8 cellular contexts compared by ENCODE assay signal in the genomic region with DNA sequence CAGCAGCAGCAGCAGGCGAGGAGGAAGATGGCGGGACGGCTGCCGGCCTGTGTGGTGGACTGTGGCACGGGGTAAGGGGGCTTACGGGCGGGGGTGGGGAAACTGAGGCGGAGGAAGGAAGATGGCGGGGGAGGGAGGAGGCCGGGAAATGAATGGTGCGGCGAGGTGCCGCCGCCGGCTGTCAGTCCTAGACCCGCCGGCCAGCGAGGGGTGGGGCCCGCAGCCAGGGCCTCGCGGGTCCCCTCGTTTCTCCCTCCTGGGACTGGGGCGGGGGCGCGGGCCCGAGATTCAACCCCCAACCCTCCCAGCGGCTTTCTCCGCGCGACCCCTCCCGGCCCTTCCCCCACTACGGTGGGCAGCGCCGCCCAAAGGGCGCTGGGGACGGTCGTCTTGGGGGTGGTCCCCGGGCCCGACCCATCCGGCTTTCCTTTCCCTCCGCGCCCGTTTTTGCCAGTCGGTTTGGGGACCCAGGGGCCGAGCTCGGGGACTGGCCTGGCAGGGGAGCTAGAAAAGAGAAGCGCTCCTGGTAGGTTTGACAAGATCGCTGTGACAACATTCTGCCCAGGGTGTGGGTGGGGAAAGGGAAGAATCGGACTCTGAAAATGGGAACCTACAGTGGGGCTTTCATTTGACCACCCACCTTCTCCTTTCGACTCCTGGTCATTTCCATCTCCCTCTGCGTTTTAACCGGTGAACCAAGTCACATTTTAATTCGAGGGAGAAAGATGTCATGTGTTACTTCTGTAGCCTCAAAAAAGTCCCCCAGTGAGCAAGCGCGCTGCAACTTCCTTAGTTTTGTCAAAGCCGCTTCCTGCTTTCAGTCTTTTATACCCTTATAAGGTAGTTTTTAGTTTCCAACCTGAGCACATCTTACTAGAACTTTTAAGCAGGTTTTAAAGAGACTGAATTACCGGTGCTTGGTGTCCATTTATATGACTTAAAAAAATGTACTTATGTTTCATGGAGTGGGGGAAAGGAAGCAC. TPM values are rescaled to one million over a fixed set of nuclear protein-coding genes. Genes with fewer than 3 reads are reported as not detected.
DNase-seq lines count a peak whose midpoint lies in the region; ATAC-seq and TF ChIP-seq lines count a peak whose summit lies in the region.

No MANE protein-coding gene starts in this region.

- peak overlapping the region; percentile 100 for H3K9ac ChIP-seq in neuronal stem cell (ENCODE audit: low read depth, low read length, poor library complexity)

- CTCF ChIA-PET in BJ (lab: Yijun Ruan, JAX), result no interaction called here

- H4K91ac ChIP-seq in neuronal stem cell (ENCODE audit: low read depth, low read length, poor library complexity), result peak overlapping the region; percentile 99

- POLR2A ChIA-PET in BJ (lab: Charles Lee), result interaction anchor here (0.6 to 2.6 kb wide), 3 partner anchors 8 to 134 kb away, joined by 3 to 9 read pairs (median 7); partner anchors contain the start of gene SLC35F5

- peak overlapping the region; percentile 95 for H4K8ac ChIP-seq in neuronal stem cell (ENCODE audit: low read depth, low read length)

- H2BK5ac ChIP-seq in neuronal stem cell (ENCODE audit: low read length), result peak overlapping the region; percentile 99

- peak overlapping the region; percentile 95 for H3K14ac ChIP-seq in neuronal stem cell (ENCODE audit: low read length)

- no peaks in the 10 kb centered on the region for H3K36me3 ChIP-seq in BJ (ENCODE audit: control insufficient read depth, insufficient read depth, low read length)
- H3K36me3 ChIP-seq in neuronal stem cell (replicated peaks in 1 of 2; ENCODE audit: control insufficient read depth in 2 of 2, insufficient read depth in 2 of 2, low read length in 2 of 2), result peaks cover 0 to 29% of the 10 kb centered on the region in 2 donors

- peak overlapping the region; percentile 90 for H3K23ac ChIP-seq in neuronal stem cell (ENCODE audit: low read depth, low read length, poor library complexity)

- DNase-seq in BJ (ENCODE audit: low read depth), result no peak
- DNase-seq in RPMI8226, result peak; percentile 72
- DNase-seq in activated effector memory CD4-positive, alpha-beta T cell treated with anti-CD3 and anti-CD28 coated beads, Interleukin-2, amount 50 U/mL, for 16 hours, result peak; percentile 93
- peak; percentile 56 to 72 for DNase-seq in foreskin keratinocyte
- peak; percentile 61 for DNase-seq in neuronal stem cell (ENCODE audit: low spot score)
- DNase-seq in substantia nigra (lab: John Stamatoyannopoulos, UW), result peak in 45 of 49 donors; percentile 12 to 83 (median 53)

- WGBS in neuronal stem cell (ENCODE audit: extremely low coverage in 2 of 2, insufficient read length in 2 of 2, insufficient replicate concordance in 1 of 2), 2 donors, result no CpG with 5 or more reads among the region's 57 CpGs

- no peaks in the 10 kb centered on the region for H3K9me3 ChIP-seq in neuronal stem cell (replicated peaks in 1 of 2; ENCODE audit: control insufficient read depth in 2 of 2, insufficient read depth in 1 of 2, low read depth in 1 of 2, low read length in 2 of 2)

- H3K4me2 ChIP-seq in neuronal stem cell (ENCODE audit: insufficient read depth, low read length, poor library complexity, severe bottlenecking), result peak overlapping the region; percentile 68

- peak overlapping the region; percentile 100 for H3K18ac ChIP-seq in neuronal stem cell (ENCODE audit: low read length)

- peak overlapping the region; percentile 44 for H2BK15ac ChIP-seq in neuronal stem cell (ENCODE audit: low read length)

- TF ChIP-seq CTCF in BJ (IDR thresholded peaks at IDR 0.05; ENCODE audit: insufficient read depth, low read depth, low read length), result no peak
- no peak for TF ChIP-seq CTCF in foreskin keratinocyte (conservative IDR thresholded peaks at IDR 0.05)

- peaks cover 2% of the 10 kb centered on the region for H3K79me1 ChIP-seq in neuronal stem cell (ENCODE audit: low read depth, low read length)

- peak; percentile 25 for ATAC-seq in GM19035 (IDR thresholded peaks at IDR 0.05; ENCODE audit: unreplicated experiment)
- peak; percentile 26 for ATAC-seq in HG03439 (IDR thresholded peaks at IDR 0.05; ENCODE audit: unreplicated experiment)
- peak; percentile 6 for ATAC-seq in foreskin keratinocyte

- H3K27ac ChIP-seq in foreskin keratinocyte, result peak overlapping the region; percentile 90
- peak overlapping the region; percentile 98 for H3K27ac ChIP-seq in neuronal stem cell (replicated peaks; ENCODE audit: low read length)
- H3K27ac ChIP-seq in substantia nigra (ENCODE audit: low read depth, low read length, poor library complexity, severe bottlenecking), result peak overlapping the region; percentile 95

- peak overlapping the region; percentile 94 for H2AFZ ChIP-seq in neuronal stem cell (ENCODE audit: low read length)

- H2AK5ac ChIP-seq in neuronal stem cell (ENCODE audit: low read depth, low read length), result peak overlapping the region; percentile 72

- peak overlapping the region; percentile 99 for H2BK120ac ChIP-seq in neuronal stem cell (ENCODE audit: low read depth, low read length)

- H2BK12ac ChIP-seq in neuronal stem cell (ENCODE audit: low read length), result peak overlapping the region; percentile 64

- H3K4me1 ChIP-seq in foreskin keratinocyte (peaks cover 31% of the 10 kb centered on the region), neuronal stem cell (ENCODE audit: control insufficient read depth in 2 of 2, insufficient read depth in 1 of 2, low read depth in 1 of 2, low read length in 2 of 2) (peaks cover 2 to 12% of the 10 kb centered on the region in 2 donors)

- H3K27me3 ChIP-seq in BJ (ENCODE audit: control insufficient read depth, insufficient read depth, low read length) (no peaks in the 10 kb centered on the region), foreskin keratinocyte (no peaks in the 10 kb centered on the region), neuronal stem cell (ENCODE audit: control insufficient read depth in 3 of 3, insufficient read depth in 3 of 3, low read depth in 1 of 3, low read length in 3 of 3) (no peaks in the 10 kb centered on the region)

- peak overlapping the region; percentile 61 for H3K4ac ChIP-seq in neuronal stem cell (ENCODE audit: low read length)

- peak overlapping the region; percentile 96 for H3K4me3 ChIP-seq in BJ (ENCODE audit: low read depth, low read length)
- H3K4me3 ChIP-seq in neuronal stem cell (ENCODE audit: low read length in 2 of 2), result peak overlapping the region; percentile 92 to 95

RNA-seq across cellular contexts. Expression of gene ACTR3, which starts 0.7 kb away (rescaled TPM):
- polyA plus RNA-seq in BJ (2011; rRNA removed) (340 and 478 TPM in 2 replicates), foreskin keratinocyte (72.5 and 83.1 TPM in 2 replicates)
- 266 and 296 TPM in 2 replicates for polyA minus RNA-seq in BJ (2011; rRNA and poly(A)+ RNA removed)
- total RNA-seq in foreskin keratinocyte, result 242 and 260 TPM in 2 replicates
- polyA plus RNA-seq in neuronal stem cell (2013, experiment 1 of 2), result 92.5 TPM
- 89.5 TPM for polyA plus RNA-seq in neuronal stem cell (2013, experiment 2 of 2)
